In genomic region chr9:137550958-137551655, GRCh38 we compare ENCODE assay signal across 7 cellular contexts. TPM values are rescaled to one million over a fixed set of nuclear protein-coding genes. Genes with fewer than 3 reads are reported as not detected.
A peak's percentile ranks its signal among the peaks of the same experiment; 100 is the strongest.
DNase-seq lines count a peak whose midpoint lies in the region; ATAC-seq and TF ChIP-seq lines count a peak whose summit lies in the region.

No MANE protein-coding gene starts in this region.

- peak overlapping the region; percentile 49 for H3K9ac ChIP-seq in IMR-90 (ENCODE audit: low read depth, low read length)

- H3K4me3 Mint-ChIP-seq in chondrocyte (ENCODE audit: unreplicated experiment), result peak overlapping the region; percentile 55

- peak; percentile 23 for TF ChIP-seq RAD21 in IMR-90 (IDR thresholded peaks at IDR 0.05; ENCODE audit: low read length)

- H2AK5ac ChIP-seq in IMR-90 (ENCODE audit: low read depth, low read length), result peak overlapping the region; percentile 73; the same call in 1 of the 2 replicates

- H4K8ac ChIP-seq in IMR-90 (ENCODE audit: low read depth in 2 of 2, low read length in 2 of 2), result peak overlapping the region; percentile 75 to 80; a peak in 3 of 4 replicates

- CTCF ChIA-PET in IMR-90 (lab: Yijun Ruan, JAX), result no interaction called here

- H3K4me3 ChIP-seq in GM12865 (ENCODE audit: low read depth, low read length) (peak overlapping the region; percentile 71), IMR-90 (ENCODE audit: insufficient read depth, low read depth, low read length) (peak overlapping the region; percentile 85), Peyer's patch (peak overlapping the region; percentile 78 to 98 (median 88)), lung (peak overlapping the region; percentile 34), thyroid gland (replicated peaks in 1 of 3) (peak overlapping the region; percentile 6 to 78 (median 50))

- H3K27me3 ChIP-seq in IMR-90 (ENCODE audit: control insufficient read depth, insufficient read depth, low read length) (no peaks in the 10 kb centered on the region), Peyer's patch (no peaks in the 10 kb centered on the region), lung (ENCODE audit: control insufficient read depth, insufficient read depth) (no peaks in the 10 kb centered on the region), thyroid gland (no peaks in the 10 kb centered on the region)

- H3K4me1 ChIP-seq in IMR-90 (ENCODE audit: control insufficient read depth, insufficient read depth, low read length), result peaks cover 5% of the 10 kb centered on the region; the same call in 1 of the 2 replicates
- peaks cover 0 to 18% (median 5%) of the 10 kb centered on the region in 4 donors for H3K4me1 ChIP-seq in Peyer's patch
- H3K4me1 ChIP-seq in lung (ENCODE audit: control insufficient read depth in 2 of 2, insufficient read depth in 2 of 2, low read length in 2 of 2), result peaks cover 0 to 8% of the 10 kb centered on the region in 2 donors
- H3K4me1 ChIP-seq in thyroid gland, result peaks cover 27 to 29% of the 10 kb centered on the region in 2 donors

- ATAC-seq in GM21723 (IDR thresholded peaks at IDR 0.05; ENCODE audit: unreplicated experiment) (peak; percentile 59), IMR-90 (ENCODE audit: low read depth) (peak; percentile 73), lung (ENCODE audit: insufficient read depth, low FRiP score) (peak; percentile 9)

- no peak overlapping the region; the same call in 2 of the 3 replicates for H2BK15ac ChIP-seq in IMR-90 (ENCODE audit: low read depth, low read length)

- peak overlapping the region; percentile 98 for H2AFZ ChIP-seq in IMR-90 (replicated peaks; ENCODE audit: low read length, poor library complexity)

- H3K27ac ChIP-seq in IMR-90 (ENCODE audit: insufficient read depth, low read length) (peak overlapping the region; percentile 57), Peyer's patch (peak overlapping the region; percentile 88 to 98 (median 94)), lung (ENCODE audit: low read depth in 1 of 2, low read length in 1 of 2) (peak overlapping the region; percentile 69 to 87), thyroid gland (peak overlapping the region; percentile 34 to 92 (median 87))

- no peak overlapping the region for H4K5ac ChIP-seq in IMR-90 (ENCODE audit: low read depth, low read length)

- no peaks in the 10 kb centered on the region for H3K27me3 Mint-ChIP-seq in chondrocyte (ENCODE audit: low read depth)

- in situ Hi-C loops in IMR-90 (cut with MboI; ENCODE audit: low sequenced_read_pairs), result no loop called here

- TF ChIP-seq CTCF in GM12865 (IDR thresholded peaks at IDR 0.05; ENCODE audit: insufficient read depth, low read depth, low read length, missing control alignments), result peak; percentile 45
- peak; percentile 56 for TF ChIP-seq CTCF in IMR-90 (conservative IDR thresholded peaks at IDR 0.05; ENCODE audit: low read depth, low read length)
- peak; percentile 40 to 73 (median 55) for TF ChIP-seq CTCF in Peyer's patch (IDR thresholded peaks at IDR 0.05)
- TF ChIP-seq CTCF in chondrocyte (IDR thresholded peaks at IDR 0.05), result peak; percentile 75
- peak; percentile 3 for TF ChIP-seq CTCF in lung (IDR thresholded peaks at IDR 0.05; ENCODE audit: control extremely low read depth, extremely low read depth)
- TF ChIP-seq CTCF in thyroid gland (IDR thresholded peaks at IDR 0.05), result peak in 5 of 6 experiments; percentile 20 to 54 (median 42)

- H3K9me3 Mint-ChIP-seq in chondrocyte (ENCODE audit: low read depth), result no peaks in the 10 kb centered on the region

- H3K4ac ChIP-seq in IMR-90 (ENCODE audit: low read depth, low read length), result peak overlapping the region; percentile 35; the same call in 1 of the 2 replicates

- dilution Hi-C loops in IMR-90 (cut with HindIII; ENCODE audit: low sequenced_read_pairs, unreplicated experiment), result no loop called here

- no peaks in the 10 kb centered on the region for H3K9me3 ChIP-seq in IMR-90 (ENCODE audit: control insufficient read depth, insufficient read depth, low read length)
- no peaks in the 10 kb centered on the region for H3K9me3 ChIP-seq in Peyer's patch
- H3K9me3 ChIP-seq in lung (ENCODE audit: control insufficient read depth in 2 of 2, insufficient read depth in 1 of 2, low read length in 1 of 2), result no peaks in the 10 kb centered on the region
- no peaks in the 10 kb centered on the region for H3K9me3 ChIP-seq in thyroid gland

- peak overlapping the region; percentile 74 for H3K4me2 ChIP-seq in IMR-90 (ENCODE audit: low read depth, low read length)

- no peak for TF ChIP-seq POLR2A in IMR-90 (IDR thresholded peaks at IDR 0.05; ENCODE audit: low read depth, low read length)
- no peak for TF ChIP-seq POLR2A in Peyer's patch (IDR thresholded peaks at IDR 0.05)
- no peak for TF ChIP-seq POLR2A in thyroid gland (IDR thresholded peaks at IDR 0.05)

- intact Hi-C loops in IMR-90 (cut with micrococcal nuclease), result no loop called here
- intact Hi-C loops in thyroid gland (cut with DNase I), result loop anchor here (10.0 kb wide), 1 partner anchor 64 kb away; the partner anchor contains the start of gene EHMT1

- peak overlapping the region; percentile 81 for H2AK9ac ChIP-seq in IMR-90 (replicated peaks; ENCODE audit: low read depth, low read length, poor library complexity)

- peaks cover 18% of the 10 kb centered on the region for H3K4me1 Mint-ChIP-seq in chondrocyte (ENCODE audit: low read depth)

- no peak overlapping the region for H3K27ac Mint-ChIP-seq in chondrocyte (ENCODE audit: unreplicated experiment)

- DNase-seq in GM12865 (ENCODE audit: low read depth) (no peak), IMR-90 (peak; percentile 44), Peyer's patch (no peak), chondrocyte (ENCODE audit: low spot score) (no peak), lung (ENCODE audit: low spot score) (peak; percentile 57), thyroid gland (peak in 1 of 2 donors; percentile 74)

- BruUV-seq in IMR-90 (replicated peaks; lab: Mats Ljungman, UMichigan), result no TSS peak

- H3K36me3 Mint-ChIP-seq in chondrocyte (ENCODE audit: low read depth), result peaks cover 12% of the 10 kb centered on the region

- H3K79me1 ChIP-seq in IMR-90 (ENCODE audit: low read depth in 1 of 2, low read length in 2 of 2), result peaks cover 13 to 29% of the 10 kb centered on the region in 2 experiments

- no peak overlapping the region for H2BK120ac ChIP-seq in IMR-90 (ENCODE audit: low read depth, low read length)

- H3K23ac ChIP-seq in IMR-90 (ENCODE audit: low read depth, low read length), result no peak overlapping the region

- H3K18ac ChIP-seq in IMR-90 (ENCODE audit: low read depth, low read length), result no peak overlapping the region

- H3K36me3 ChIP-seq in IMR-90 (ENCODE audit: control insufficient read depth, insufficient read depth, low read length) (peaks cover 16% of the 10 kb centered on the region), Peyer's patch (peaks cover 0 to 24% (median 0%) of the 10 kb centered on the region in 3 donors), lung (ENCODE audit: control insufficient read depth in 2 of 2, insufficient read depth in 2 of 2, low read length in 2 of 2) (peaks cover 3 to 11% of the 10 kb centered on the region in 2 donors), thyroid gland (peaks cover 0 to 3% of the 10 kb centered on the region in 2 donors)

- WGBS in IMR-90 (ENCODE audit: extremely low coverage in 2 of 2, insufficient read length in 1 of 2), 2 experiments, result 2% methylated on average over 24 of the region's 61 CpGs; no CpG with 5 or more reads in 1 of the 2 experiments
- WGBS in lung, 2 donors, result 0% methylated on average over 38 to 61 of the region's 61 CpGs
- WGBS in thyroid gland, 2 donors, result 0% methylated on average over 3 to 42 of the region's 61 CpGs

- no peak overlapping the region for H2BK20ac ChIP-seq in IMR-90 (ENCODE audit: low read depth, low read length)

- H2BK5ac ChIP-seq in IMR-90 (ENCODE audit: low read depth, low read length, poor library complexity, severe bottlenecking), result peak overlapping the region; percentile 21

- peak overlapping the region; percentile 45; the same call in 1 of the 2 replicates for H3K14ac ChIP-seq in IMR-90 (replicated peaks; ENCODE audit: low read depth, low read length)

- POLR2A ChIA-PET in IMR-90 (lab: Charles Lee; ENCODE audit: unreplicated experiment), result no interaction called here

- H3K56ac ChIP-seq in IMR-90 (ENCODE audit: extremely low read depth, insufficient read depth, low read length), result no peak overlapping the region

- no peaks in the 10 kb centered on the region for H3K9me1 ChIP-seq in IMR-90 (ENCODE audit: insufficient read depth, low read length)

- H4K91ac ChIP-seq in IMR-90 (ENCODE audit: insufficient read depth, low read depth, low read length), result no peak overlapping the region

- H4K20me1 ChIP-seq in IMR-90 (ENCODE audit: insufficient read depth, low read length), result 0 out of 2 replicates have a peak, but pooled peaks cover 9% of the 10 kb centered on the region

RNA-seq across cellular contexts. Expression of gene MRPL41, which starts 0.6 kb away (rescaled TPM):
- 15.6 and 23.6 TPM in 2 replicates for total RNA-seq in IMR-90 (2012; rRNA removed)
- polyA plus RNA-seq in IMR-90 (2012; rRNA removed), result 38.9 and 58.9 TPM in 2 replicates
- polyA plus RNA-seq in IMR-90 (2012; cell fraction: cytosol; rRNA removed), result 56.0 and 58.7 TPM in 2 replicates
- polyA plus RNA-seq in IMR-90 (2012; cell fraction: nucleus; rRNA removed; ENCODE audit: low replicate concordance), result 16.9 and 31.2 TPM in 2 replicates
- 10 to 100 TPM; 55.3 to 89.5 (median 84.8) TPM for total RNA-seq in Peyer's patch
- total RNA-seq in chondrocyte, result 50.6 to 55.4 TPM (median 53.5 TPM) in 3 replicates
- 10 to 100 TPM; 24.2 to 55.2 TPM for total RNA-seq in lung
- 100 to 1,000 TPM in 1 of 2 donors, 10 to 100 TPM in 1; 51.3 to 110 TPM for polyA plus RNA-seq in lung
- total RNA-seq in thyroid gland, result 10 to 100 TPM; 24.5 to 67.2 (median 47.7) TPM

RNA-seq across cellular contexts. Expression of gene PNPLA7, which starts 0.9 kb away (rescaled TPM):
- under 0.01 TPM in 2 replicates for total RNA-seq in IMR-90 (2012; rRNA removed)
- polyA plus RNA-seq in IMR-90 (2012; rRNA removed), result 0.70 and 0.89 TPM in 2 replicates
- polyA plus RNA-seq in IMR-90 (2012; cell fraction: cytosol; rRNA removed), result 0.24 and 0.37 TPM in 2 replicates
- polyA plus RNA-seq in IMR-90 (2012; cell fraction: nucleus; rRNA removed; ENCODE audit: low replicate concordance), result 7.6 and 9.3 TPM in 2 replicates
- 10 to 100 TPM; 11.4 to 48.6 (median 27.2) TPM for total RNA-seq in Peyer's patch
- total RNA-seq in chondrocyte, result 3.6 to 4.2 TPM (median 4.1 TPM) in 3 replicates
- 1 to 10 TPM; 6.5 to 8.9 TPM for total RNA-seq in lung
- 1 to 10 TPM in 1 of 2 donors, under 1 TPM in 1; 0.79 to 8.8 TPM for polyA plus RNA-seq in lung
- total RNA-seq in thyroid gland, result 10 to 100 TPM; 10.1 to 23.6 (median 11.6) TPM

RNA-seq across cellular contexts. Expression of gene DPH7, which starts 27.6 kb away (rescaled TPM):
- total RNA-seq in IMR-90 (2012; rRNA removed) (12.2 and 12.5 TPM in 2 replicates), Peyer's patch (10 to 100 TPM; 21.9 to 52.5 (median 44.5) TPM), chondrocyte (25.8 to 33.9 TPM (median 27.9 TPM) in 3 replicates), lung (10 to 100 TPM; 28.0 to 36.5 TPM), thyroid gland (10 to 100 TPM; 20.8 to 47.4 (median 34.1) TPM)
- polyA plus RNA-seq in IMR-90 (2012; rRNA removed) (33.0 and 33.7 TPM in 2 replicates), lung (10 to 100 TPM; 23.6 to 32.6 TPM)
- polyA plus RNA-seq in IMR-90 (2012; cell fraction: cytosol; rRNA removed), result 20.7 and 23.8 TPM in 2 replicates
- polyA plus RNA-seq in IMR-90 (2012; cell fraction: nucleus; rRNA removed; ENCODE audit: low replicate concordance), result 144 and 149 TPM in 2 replicates

RNA-seq across cellular contexts. Expression of gene ZMYND19, which starts 39.2 kb away (rescaled TPM):
- 14.3 and 16.4 TPM in 2 replicates for total RNA-seq in IMR-90 (2012; rRNA removed)
- polyA plus RNA-seq in IMR-90 (2012; rRNA removed), result 21.4 and 23.1 TPM in 2 replicates
- polyA plus RNA-seq in IMR-90 (2012; cell fraction: cytosol; rRNA removed), result 24.4 and 24.7 TPM in 2 replicates
- polyA plus RNA-seq in IMR-90 (2012; cell fraction: nucleus; rRNA removed; ENCODE audit: low replicate concordance), result 41.1 and 61.6 TPM in 2 replicates
- total RNA-seq in Peyer's patch, result 10 to 100 TPM in 2 of 4 donors, 1 to 10 TPM in 2; 8.8 to 16.8 (median 12.9) TPM
- 32.5 to 34.8 TPM (median 33.0 TPM) in 3 replicates for total RNA-seq in chondrocyte
- 10 to 100 TPM; 11.4 to 25.5 TPM for total RNA-seq in lung
- 10 to 100 TPM; 15.4 to 29.1 TPM for polyA plus RNA-seq in lung
- total RNA-seq in thyroid gland, result 10 to 100 TPM in 1 of 4 donors, 1 to 10 TPM in 3; 8.7 to 14.3 (median 9.5) TPM

RNA-seq across cellular contexts. Expression of gene ARRDC1, which starts 54.4 kb away (rescaled TPM):
- total RNA-seq in IMR-90 (2012; rRNA removed) (7.7 and 7.8 TPM in 2 replicates), Peyer's patch (100 to 1,000 TPM; 102 to 341 (median 175) TPM), chondrocyte (24.5 to 27.3 TPM (median 27.2 TPM) in 3 replicates), lung (10 to 100 TPM; 57.4 to 94.8 TPM), thyroid gland (10 to 100 TPM; 45.6 to 66.2 (median 61.2) TPM)
- polyA plus RNA-seq in IMR-90 (2012; rRNA removed) (37.8 and 41.4 TPM in 2 replicates), lung (100 to 1,000 TPM in 1 of 2 donors, 10 to 100 TPM in 1; 94.4 to 137 TPM)
- 19.6 and 40.1 TPM in 2 replicates for polyA plus RNA-seq in IMR-90 (2012; cell fraction: cytosol; rRNA removed)
- polyA plus RNA-seq in IMR-90 (2012; cell fraction: nucleus; rRNA removed; ENCODE audit: low replicate concordance), result 177 and 484 TPM in 2 replicates

Comparison
In these comparisons a context has a peak if more than half of its experiments do, and no peak if none do; other contexts are left out.
1. DNase-seq: peak in IMR-90 (single experiment) and lung (single experiment); none in GM12865 (single experiment), Peyer's patch (0 of 3) and chondrocyte (single experiment).
2. H3K4me3 ChIP-seq: peak in every context shown above with its lines; median percentile 88 in Peyer's patch; 85 in IMR-90; 71 in GM12865; 50 in thyroid gland; 34 in lung.
3. CTCF ChIP-seq: peak in every context shown above with its lines; median percentile 75 in chondrocyte; 56 in IMR-90; 55 in Peyer's patch; 45 in GM12865; 42 in thyroid gland; 3 in lung.
4. ATAC-seq: peak in every context shown above with its lines; median percentile 73 in IMR-90; 59 in GM21723; 9 in lung.
5. Peak in every context shown above with its lines, with median percentiles within 50 percentile points of each other: H3K27ac ChIP-seq.